17 cellular contexts compared by ENCODE assay signal in genomic region chr10:49382826-49383225, GRCh38. TPM values are rescaled to one million over a fixed set of nuclear protein-coding genes. Genes with fewer than 3 reads are reported as not detected.
DNase-seq lines count a peak whose midpoint lies in the region; ATAC-seq and TF ChIP-seq lines count a peak whose summit lies in the region.
"Had no signal": no experiment of that assay in that cellular context is flagged by ENCODE, and none has a peak within 500 bp of the region (broad histone marks: within the 10 kb centered on the region; RNA-seq: fewer than 3 reads in every experiment).

No MANE protein-coding gene starts in this region.

- H3K4me2 ChIP-seq in OCI-LY3 (ENCODE audit: low read length) (peak overlapping the region; percentile 9), mesenchymal stem cell (ENCODE audit: low read length, poor library complexity, severe bottlenecking) (no peak overlapping the region)
- H3K4me2 ChIP-seq: A549 had no signal

- WGBS in mesenchymal stem cell = 89% methylated on average over 5 of the region's 5 CpGs
- 80 to 93% (median 92%) methylated on average over 5 of the region's 5 CpGs for WGBS in spleen, 5 donors

- no peak overlapping the region for H3K4me3 Mint-ChIP-seq in naive thymus-derived CD4-positive, alpha-beta T cell
- H3K4me3 Mint-ChIP-seq: CD8-positive, alpha-beta T cell had no signal

- TF ChIP-seq CTCF in OCI-LY3 (IDR thresholded peaks at IDR 0.05; ENCODE audit: low read depth, low read length) (no peak), spleen (IDR thresholded peaks at IDR 0.05 in 8 of 11, conservative IDR thresholded peaks at IDR 0.05 in 3 of 11) (no peak)

- CTCF ChIA-PET in naive thymus-derived CD4-positive, alpha-beta T cell (lab: Charles Lee) = no interaction called here

- no peak overlapping the region for H3K14ac ChIP-seq in mesenchymal stem cell (ENCODE audit: low read length in 2 of 2)

- H3K79me2 ChIP-seq in OCI-LY3 (ENCODE audit: low read length) = no peaks in the 10 kb centered on the region

- H3K79me1 ChIP-seq in mesenchymal stem cell (replicated peaks; ENCODE audit: low read length, poor library complexity, severe bottlenecking) = no peaks in the 10 kb centered on the region

- H3K4me1 ChIP-seq in OCI-LY3 (ENCODE audit: low read length) (peaks cover 21% of the 10 kb centered on the region), mesenchymal stem cell (ENCODE audit: control insufficient read depth, insufficient read depth, low read depth, low read length) (peaks cover 2% of the 10 kb centered on the region), spleen (no peaks in the 10 kb centered on the region)
- no peaks in the 10 kb centered on the region for H3K4me1 ChIP-seq in naive thymus-derived CD4-positive, alpha-beta T cell (ENCODE audit: control insufficient read depth in 2 of 2, insufficient read depth in 2 of 2, low read length in 2 of 2)
- H3K4me1 ChIP-seq: A549 had no signal

- no peak for TF ChIP-seq POLR2A in spleen (IDR thresholded peaks at IDR 0.05)

- H2BK12ac ChIP-seq in mesenchymal stem cell (ENCODE audit: low read length in 2 of 2) = no peak overlapping the region

- H3K36me3 ChIP-seq in OCI-LY3 (replicated peaks; ENCODE audit: low read depth, low read length) = no peaks in the 10 kb centered on the region
- H3K36me3 ChIP-seq in naive thymus-derived CD4-positive, alpha-beta T cell (ENCODE audit: control insufficient read depth in 2 of 3, insufficient read depth in 3 of 3, low read length in 3 of 3) = no peaks in the 10 kb centered on the region
- H3K36me3 ChIP-seq in mesenchymal stem cell (ENCODE audit: control insufficient read depth in 1 of 2, insufficient read depth in 2 of 2, low read depth in 1 of 2, low read length in 2 of 2) = no peaks in the 10 kb centered on the region
- H3K36me3 ChIP-seq in spleen = no peaks in the 10 kb centered on the region

- H3K4ac ChIP-seq in mesenchymal stem cell (ENCODE audit: low read depth in 1 of 2, low read length in 2 of 2) = no peak overlapping the region

- ATAC-seq in naive thymus-derived CD4-positive, alpha-beta T cell = peak; percentile 19
- ATAC-seq: A549; CD8-positive, alpha-beta T cell had no signal

- no peak overlapping the region for H2AK5ac ChIP-seq in mesenchymal stem cell (ENCODE audit: low read length, severe bottlenecking)

- H2BK120ac ChIP-seq in mesenchymal stem cell (ENCODE audit: low read depth, low read length) = no peak overlapping the region

- H2AFZ ChIP-seq in OCI-LY3 (ENCODE audit: low read depth, low read length) = no peak overlapping the region
- H2AFZ ChIP-seq in mesenchymal stem cell (ENCODE audit: low read depth, low read length) = no peak overlapping the region
- H2AFZ ChIP-seq: GM23248 had no signal

- H3K4me3 ChIP-seq in OCI-LY3 (ENCODE audit: low read length) (no peak overlapping the region), mesenchymal stem cell (ENCODE audit: insufficient read depth in 1 of 2, low read depth in 1 of 2, low read length in 2 of 2) (no peak overlapping the region), spleen (no peak overlapping the region)
- no peak overlapping the region for H3K4me3 ChIP-seq in naive thymus-derived CD4-positive, alpha-beta T cell (ENCODE audit: low read length)
- H3K4me3 ChIP-seq: A549, GM23248 had no signal

- no peak overlapping the region for H2BK15ac ChIP-seq in mesenchymal stem cell (ENCODE audit: low read depth, poor library complexity, severe bottlenecking)

- H3K23ac ChIP-seq in mesenchymal stem cell (ENCODE audit: low read length in 2 of 2) = no peak overlapping the region

- H4K8ac ChIP-seq in mesenchymal stem cell (ENCODE audit: low read length) = no peak overlapping the region

- H3K36me3 Mint-ChIP-seq in naive thymus-derived CD4-positive, alpha-beta T cell = no peaks in the 10 kb centered on the region
- H3K36me3 Mint-ChIP-seq: CD8-positive, alpha-beta T cell had no signal

- no peak overlapping the region for H3K27ac Mint-ChIP-seq in naive thymus-derived CD4-positive, alpha-beta T cell
- H3K27ac Mint-ChIP-seq: CD8-positive, alpha-beta T cell had no signal

- H4K20me1 ChIP-seq in OCI-LY3 (ENCODE audit: insufficient read depth, low read length) = no peaks in the 10 kb centered on the region

- H3K9me3 ChIP-seq in OCI-LY3 (ENCODE audit: insufficient read depth, low read length) (no peaks in the 10 kb centered on the region), mesenchymal stem cell (ENCODE audit: control insufficient read depth, low read length) (no peaks in the 10 kb centered on the region), spleen (no peaks in the 10 kb centered on the region)
- no peaks in the 10 kb centered on the region for H3K9me3 ChIP-seq in naive thymus-derived CD4-positive, alpha-beta T cell (ENCODE audit: control insufficient read depth in 2 of 3, low read length in 3 of 3)
- H3K9me3 ChIP-seq: A549 had no signal

- H3K4me1 Mint-ChIP-seq in naive thymus-derived CD4-positive, alpha-beta T cell = no peaks in the 10 kb centered on the region

- peaks cover 0 to 33% (median 8%) of the 10 kb centered on the region in 5 donors for H3K27me3 Mint-ChIP-seq in naive thymus-derived CD4-positive, alpha-beta T cell

- no peak overlapping the region for H2BK5ac ChIP-seq in mesenchymal stem cell (ENCODE audit: low read depth, low read length, poor library complexity, severe bottlenecking)

- DNase-seq in activated CD8-positive, alpha-beta memory T cell treated with anti-CD3 and anti-CD28 coated beads for 24 hours = peak; percentile 26
- DNase-seq in activated CD8-positive, alpha-beta memory T cell treated with anti-CD3 and anti-CD28 coated beads, Interleukin-2, amount 50 U/mL, for 4 hours = no peak
- no peak for DNase-seq in naive thymus-derived CD4-positive, alpha-beta T cell
- DNase-seq in ureter (ENCODE audit: low spot score) (peak; percentile 31), mesenchymal stem cell (no peak), spleen (no peak)
- DNase-seq: AML-193, Calu3, DMS79 treated with DMSO at 0.1 percent for 48 hours, GM23248, HCEC 1CT had no signal

- H3K9ac ChIP-seq in OCI-LY3 (ENCODE audit: low read length) = no peak overlapping the region
- H3K9ac ChIP-seq in mesenchymal stem cell (ENCODE audit: low read length) = no peak overlapping the region
- H3K9ac ChIP-seq: GM23248 had no signal

- H3K27ac ChIP-seq in OCI-LY3 (ENCODE audit: low read length) (peak overlapping the region; percentile 42; the same call in 1 of the 2 replicates), mesenchymal stem cell (ENCODE audit: low read length, poor library complexity, severe bottlenecking) (no peak overlapping the region), spleen (no peak overlapping the region)
- no peak overlapping the region for H3K27ac ChIP-seq in naive thymus-derived CD4-positive, alpha-beta T cell (ENCODE audit: low read depth, low read length)
- H3K27ac ChIP-seq: 22Rv1, A549, GM23248 had no signal

- H3K27me3 ChIP-seq in OCI-LY3 (ENCODE audit: low read depth, low read length) = no peaks in the 10 kb centered on the region
- H3K27me3 ChIP-seq in naive thymus-derived CD4-positive, alpha-beta T cell (ENCODE audit: control insufficient read depth in 2 of 2, insufficient read depth in 2 of 2, low read length in 2 of 2) = no peaks in the 10 kb centered on the region
- H3K27me3 ChIP-seq in mesenchymal stem cell (ENCODE audit: control insufficient read depth in 1 of 2, insufficient read depth in 1 of 2, low read length in 2 of 2) = peaks cover 4 to 71% of the 10 kb centered on the region in 2 experiments
- H3K27me3 ChIP-seq in spleen (replicated peaks in 1 of 7) = peaks cover 0 to 50% (median 0%) of the 10 kb centered on the region in 7 donors

- no peak overlapping the region for H4K91ac ChIP-seq in mesenchymal stem cell (ENCODE audit: low read length)

- H3K9me3 Mint-ChIP-seq in naive thymus-derived CD4-positive, alpha-beta T cell = no peaks in the 10 kb centered on the region
- H3K9me3 Mint-ChIP-seq: CD8-positive, alpha-beta T cell had no signal

- no peak overlapping the region for H3K18ac ChIP-seq in mesenchymal stem cell (ENCODE audit: low read depth in 1 of 2, low read length in 2 of 2)

- POLR2A ChIA-PET in naive thymus-derived CD4-positive, alpha-beta T cell (lab: Charles Lee) = no interaction called here

- intact Hi-C loops in naive thymus-derived CD4-positive, alpha-beta T cell (cut with micrococcal nuclease) = no loop called here
- intact Hi-C loops in spleen (cut with DNase I; ENCODE audit: low total_unique reads) = no loop called here

RNA-seq across cellular contexts. Expression of gene DRGX, which starts 13.1 kb away (rescaled TPM):
- total RNA-seq in naive thymus-derived CD4-positive, alpha-beta T cell = not detected
- not detected for polyA plus RNA-seq in naive thymus-derived CD4-positive, alpha-beta T cell
- not detected for total RNA-seq in ureter
- polyA plus RNA-seq in mesenchymal stem cell (2013, experiment 1 of 2) = not detected
- not detected for polyA plus RNA-seq in mesenchymal stem cell (2013, experiment 2 of 2)
- total RNA-seq in spleen = not detected
- polyA plus RNA-seq in spleen = under 1 TPM in 2 of 3 donors, not detected in 1; 0.03 to 0.11 TPM
- total RNA-seq: Calu3; CD8-positive, alpha-beta T cell; GM23248; H4; HT-29 had no signal
- polyA plus RNA-seq: A549 had no signal

Comparison
In these comparisons a context has a peak if more than half of its experiments do, and no peak if none do; other contexts are left out.
1. DNase-seq: peak in activated CD8-positive, alpha-beta memory T cell treated with anti-CD3 and anti-CD28 coated beads for 24 hours (single experiment) and ureter (single experiment); none in activated CD8-positive, alpha-beta memory T cell treated with anti-CD3 and anti-CD28 coated beads, Interleukin-2, amount 50 U/mL, for 4 hours (single experiment), naive thymus-derived CD4-positive, alpha-beta T cell (0 of 9), mesenchymal stem cell (single experiment) and spleen (single experiment).